Comparison of ENCODE assay signal across 13 cellular contexts in the genomic region with DNA sequence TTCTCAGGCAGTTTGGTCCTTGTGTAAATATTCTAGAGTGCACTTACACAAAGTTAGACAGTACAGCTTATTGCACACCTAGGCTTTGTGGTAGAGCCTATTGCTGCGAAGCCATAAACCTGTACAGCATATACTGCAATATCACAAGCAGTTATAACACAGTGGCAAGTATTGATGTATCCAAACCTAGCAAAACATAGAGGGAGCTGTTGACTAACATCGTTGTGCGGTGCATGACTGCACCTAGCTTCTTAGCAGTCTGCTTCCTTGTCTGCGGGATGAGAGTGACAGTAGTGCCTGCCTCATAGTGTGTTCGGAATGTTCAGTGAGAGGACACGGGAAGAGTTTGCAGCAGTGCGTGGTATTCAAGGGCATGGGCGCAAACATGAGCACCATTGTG.
DNase-seq lines count a peak whose midpoint lies in the region; ATAC-seq and TF ChIP-seq lines count a peak whose summit lies in the region.
"Had no signal": no experiment of that assay in that cellular context is flagged by ENCODE, and none has a peak within 500 bp of the region (broad histone marks: within the 10 kb centered on the region; RNA-seq: fewer than 3 reads in every experiment).

No MANE protein-coding gene starts in this region.

- DNase-seq in activated CD4-positive, alpha-beta memory T cell treated with anti-CD3 and anti-CD28 coated beads, Interleukin-2, amount 10 ng/mL, durations not matched to agents 7 days and 5 days = no peak
- no peak for DNase-seq in activated CD4-positive, alpha-beta memory T cell treated with anti-CD3 and anti-CD28 coated beads for 36 hours
- DNase-seq in left lung = peak in 1 of 2 donors; percentile 22
- peak; percentile 42 for DNase-seq in transverse colon
- no peak for DNase-seq in AG20443 (ENCODE audit: low spot score)
- DNase-seq: ACHN; activated CD4-positive, alpha-beta T cell treated with anti-CD3 and anti-CD28 coated beads, Interleukin-2, amount 10 ng/mL, durations not matched to agents 24 days and 14 days; activated naive CD4-positive, alpha-beta T cell treated with anti-CD3 and anti-CD28 coated beads, Interleukin-2, amount 50 U/mL, for 16 hours; NK-92 treated with Interleukin-12 subunit alpha and Interleukin-12 subunit beta, amount 100 ng/mL, for 24 hours; stimulated activated CD4-positive, alpha-beta T cell treated with anti-CD3 and anti-CD28 coated beads, Interleukin-15, amount 100 ng/mL, for 24 hours had no signal

- H3K9me3 Mint-ChIP-seq in activated CD4-positive, alpha-beta memory T cell treated with anti-CD3 and anti-CD28 coated beads, Interleukin-2, amount 10 ng/mL, durations not matched to agents 7 days and 5 days = no peaks in the 10 kb centered on the region
- H3K9me3 Mint-ChIP-seq in activated CD4-positive, alpha-beta memory T cell treated with anti-CD3 and anti-CD28 coated beads for 36 hours = no peaks in the 10 kb centered on the region
- H3K9me3 Mint-ChIP-seq in brain = no peaks in the 10 kb centered on the region
- H3K9me3 Mint-ChIP-seq: activated CD4-positive, alpha-beta T cell treated with anti-CD3 and anti-CD28 coated beads, Interleukin-2, amount 10 ng/mL, durations not matched to agents 24 days and 14 days had no signal

- POLR2A ChIA-PET in activated CD4-positive, alpha-beta memory T cell treated with anti-CD3 and anti-CD28 coated beads, Interleukin-2, amount 10 ng/mL, durations not matched to agents 7 days and 5 days (lab: Charles Lee) = interaction anchor here (1.1 to 2.5 kb wide), 5 partner anchors 11 to 183 kb away, joined by 3 to 8 read pairs (median 3); a partner anchor contains a TSS
- POLR2A ChIA-PET in activated CD4-positive, alpha-beta memory T cell treated with anti-CD3 and anti-CD28 coated beads for 36 hours (lab: Charles Lee) = interaction anchor here (0.7 to 1.9 kb wide), 2 partner anchors 13 to 35 kb away, joined by 3 to 5 read pairs; no protein-coding TSS in a partner anchor

- TF ChIP-seq POLR2A in transverse colon (IDR thresholded peaks at IDR 0.05) = no peak

- ATAC-seq in left lung = peak; percentile 56
- no peak for ATAC-seq in GM19035 (IDR thresholded peaks at IDR 0.05; ENCODE audit: unreplicated experiment)
- no peak for ATAC-seq in HG03442 (IDR thresholded peaks at IDR 0.05; ENCODE audit: unreplicated experiment)

- no peaks in the 10 kb centered on the region for H3K27me3 Mint-ChIP-seq in activated CD4-positive, alpha-beta memory T cell treated with anti-CD3 and anti-CD28 coated beads, Interleukin-2, amount 10 ng/mL, durations not matched to agents 7 days and 5 days
- no peaks in the 10 kb centered on the region for H3K27me3 Mint-ChIP-seq in activated CD4-positive, alpha-beta memory T cell treated with anti-CD3 and anti-CD28 coated beads for 36 hours
- H3K27me3 Mint-ChIP-seq in brain = no peaks in the 10 kb centered on the region
- H3K27me3 Mint-ChIP-seq: activated CD4-positive, alpha-beta T cell treated with anti-CD3 and anti-CD28 coated beads, Interleukin-2, amount 10 ng/mL, durations not matched to agents 24 days and 14 days had no signal

- H3K4me3 ChIP-seq in left lung (no peak overlapping the region), transverse colon (no peak overlapping the region)

- CTCF ChIA-PET in activated CD4-positive, alpha-beta memory T cell treated with anti-CD3 and anti-CD28 coated beads, Interleukin-2, amount 10 ng/mL, durations not matched to agents 7 days and 5 days (lab: Charles Lee) = interaction anchor here (0.8 to 1.3 kb wide), 4 partner anchors 9 to 21 kb away, joined by 3 to 5 read pairs (median 3); no protein-coding TSS in a partner anchor
- CTCF ChIA-PET in activated CD4-positive, alpha-beta memory T cell treated with anti-CD3 and anti-CD28 coated beads for 36 hours (lab: Charles Lee) = interaction anchor here (0.6 to 2.6 kb wide), 4 partner anchors 12 to 191 kb away, joined by 3 to 18 read pairs (median 4); no protein-coding TSS in a partner anchor

- TF ChIP-seq EP300 in transverse colon (IDR thresholded peaks at IDR 0.05; ENCODE audit: low read depth) = no peak

- TF ChIP-seq CTCF in brain (conservative IDR thresholded peaks at IDR 0.05) (no peak), left lung (IDR thresholded peaks at IDR 0.05) (no peak), transverse colon (IDR thresholded peaks at IDR 0.05) (peak in 3 of 5 experiments; percentile 8 to 26 (median 20))

- H3K4me3 Mint-ChIP-seq in activated CD4-positive, alpha-beta memory T cell treated with anti-CD3 and anti-CD28 coated beads, Interleukin-2, amount 10 ng/mL, durations not matched to agents 7 days and 5 days = no peak overlapping the region
- H3K4me3 Mint-ChIP-seq in activated CD4-positive, alpha-beta memory T cell treated with anti-CD3 and anti-CD28 coated beads for 36 hours = no peak overlapping the region
- H3K4me3 Mint-ChIP-seq in brain = no peak overlapping the region
- H3K4me3 Mint-ChIP-seq: activated CD4-positive, alpha-beta T cell treated with anti-CD3 and anti-CD28 coated beads, Interleukin-2, amount 10 ng/mL, durations not matched to agents 24 days and 14 days had no signal

- no peaks in the 10 kb centered on the region for H3K36me3 ChIP-seq in left lung
- no peaks in the 10 kb centered on the region for H3K36me3 ChIP-seq in transverse colon

- peaks cover 79% of the 10 kb centered on the region for H3K4me1 Mint-ChIP-seq in activated CD4-positive, alpha-beta memory T cell treated with anti-CD3 and anti-CD28 coated beads, Interleukin-2, amount 10 ng/mL, durations not matched to agents 7 days and 5 days
- H3K4me1 Mint-ChIP-seq in activated CD4-positive, alpha-beta memory T cell treated with anti-CD3 and anti-CD28 coated beads for 36 hours (ENCODE audit: low read depth) = peaks cover 70% of the 10 kb centered on the region
- H3K4me1 Mint-ChIP-seq in brain = peaks cover 71% of the 10 kb centered on the region

- no peaks in the 10 kb centered on the region for H3K36me3 Mint-ChIP-seq in activated CD4-positive, alpha-beta memory T cell treated with anti-CD3 and anti-CD28 coated beads, Interleukin-2, amount 10 ng/mL, durations not matched to agents 7 days and 5 days (ENCODE audit: low read depth)
- no peaks in the 10 kb centered on the region for H3K36me3 Mint-ChIP-seq in activated CD4-positive, alpha-beta memory T cell treated with anti-CD3 and anti-CD28 coated beads for 36 hours
- H3K36me3 Mint-ChIP-seq in brain = no peaks in the 10 kb centered on the region

- in situ Hi-C loops in transverse colon (cut with MboI; ENCODE audit: low pct_ligation_motif_present in 1 of 4, low pct_unique_long_range_greater_than_20kb in 1 of 4, low sequenced_read_pairs in 3 of 4) = no loop called here

- 51% methylated on average over 8 of the region's 8 CpGs; no CpG with 5 or more reads in 1 of the 2 donors for WGBS in transverse colon (ENCODE audit: low coverage in 1 of 2), 2 donors

- H3K27ac ChIP-seq in left lung (peak overlapping the region; percentile 65 to 67), transverse colon (peak overlapping the region; percentile 77 to 84 (median 80))

- peaks cover 38 to 53% of the 10 kb centered on the region in 2 donors for H3K4me1 ChIP-seq in left lung
- peaks cover 35 to 56% (median 42%) of the 10 kb centered on the region in 4 donors for H3K4me1 ChIP-seq in transverse colon

- H3K27me3 ChIP-seq in left lung (no peaks in the 10 kb centered on the region), transverse colon (no peaks in the 10 kb centered on the region)

- intact Hi-C loops in activated CD4-positive, alpha-beta memory T cell treated with anti-CD3 and anti-CD28 coated beads for 36 hours (cut with micrococcal nuclease) = loop anchor here (2.0 kb wide), 1 partner anchor 30 kb away; no protein-coding TSS in a partner anchor
- intact Hi-C loops in left lung (cut with DNase I) (no loop called here), transverse colon (cut with DNase I; ENCODE audit: low total_unique reads) (no loop called here)

- peak overlapping the region; percentile 93 for H3K27ac Mint-ChIP-seq in activated CD4-positive, alpha-beta memory T cell treated with anti-CD3 and anti-CD28 coated beads, Interleukin-2, amount 10 ng/mL, durations not matched to agents 7 days and 5 days
- no peak overlapping the region for H3K27ac Mint-ChIP-seq in activated CD4-positive, alpha-beta memory T cell treated with anti-CD3 and anti-CD28 coated beads for 36 hours
- H3K27ac Mint-ChIP-seq in brain = peak overlapping the region in 4 of 5 experiments; percentile 54 to 81 (median 72)

- no peaks in the 10 kb centered on the region for H3K9me3 ChIP-seq in left lung
- no peaks in the 10 kb centered on the region for H3K9me3 ChIP-seq in transverse colon

Comparison
In these comparisons a context has a peak if more than half of its experiments do, and no peak if none do; other contexts are left out.
1. CTCF ChIP-seq: peak in transverse colon (3 of 5); none in brain (0 of 2) and left lung (0 of 2).